ENCODE assay signal across 23 cellular contexts in the genomic region with DNA sequence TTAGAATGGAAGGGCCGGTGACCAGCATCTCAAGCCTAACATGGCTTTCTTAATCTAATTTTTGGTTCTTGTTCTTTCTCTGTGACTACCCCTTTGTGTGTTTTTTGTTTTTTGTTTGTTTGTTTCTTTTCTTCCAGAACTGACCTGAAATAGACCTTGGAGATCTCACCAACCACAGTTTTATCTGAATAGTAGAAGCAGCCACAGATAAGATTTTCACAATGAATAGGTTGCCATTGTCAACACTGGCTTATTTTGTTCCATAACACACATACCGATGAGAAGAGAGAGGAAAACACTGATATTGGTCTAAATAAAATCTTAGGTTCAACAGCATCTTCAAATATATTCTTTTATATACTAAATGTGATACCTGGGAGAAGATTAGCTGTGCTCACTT. TPM values are rescaled to one million over a fixed set of nuclear protein-coding genes. Genes with fewer than 3 reads are reported as not detected.
A peak's percentile ranks its signal among the peaks of the same experiment; 100 is the strongest.
DNase-seq lines count a peak whose midpoint lies in the region; FAIRE-seq and TF ChIP-seq lines count a peak whose summit lies in the region.
"Had no signal": no experiment of that assay in that cellular context is flagged by ENCODE, and none has a peak within 500 bp of the region (broad histone marks: within the 10 kb centered on the region; RNA-seq: fewer than 3 reads in every experiment).

No MANE protein-coding gene starts in this region.

- no peaks in the 10 kb centered on the region for H3K36me3 ChIP-seq in endodermal cell (ENCODE audit: control insufficient read depth, insufficient read depth, low read length)
- H3K36me3 ChIP-seq: BLaER1 had no signal

- peak overlapping the region; percentile 2 for H3K27ac Mint-ChIP-seq in T-helper 1 cell treated with Interleukin-12 subunit alpha and Interleukin-12 subunit beta and Interleukin-4 antibody, amounts not matched to agents 30 μg/mL and 1 μg/mL, for 36 hours
- H3K27ac Mint-ChIP-seq in endodermal cell: peak overlapping the region; percentile 26
- H3K27ac Mint-ChIP-seq: B cell; CD8-positive, alpha-beta T cell had no signal

- peak overlapping the region; percentile 38 for H3K4me3 ChIP-seq in endodermal cell (ENCODE audit: low read length)
- H3K4me3 ChIP-seq: BLaER1, GM23248 had no signal

- no peaks in the 10 kb centered on the region for H3K9me3 Mint-ChIP-seq in T-helper 1 cell treated with Interleukin-12 subunit alpha and Interleukin-12 subunit beta and Interleukin-4 antibody, amounts not matched to agents 30 μg/mL and 1 μg/mL, for 36 hours
- no peaks in the 10 kb centered on the region for H3K9me3 Mint-ChIP-seq in endodermal cell
- H3K9me3 Mint-ChIP-seq: CD4-positive, CD25-positive, alpha-beta regulatory T cell; CD8-positive, alpha-beta T cell had no signal

- no peak overlapping the region for H3K9ac ChIP-seq in endodermal cell (ENCODE audit: extremely low read depth, low read length, poor library complexity, severe bottlenecking)
- H3K9ac ChIP-seq: BLaER1, GM23248 had no signal

- no peak for TF ChIP-seq CTCF in endodermal cell (conservative IDR thresholded peaks at IDR 0.05)

- no peak for DNase-seq in T-helper 1 cell
- no peak for DNase-seq in GM19239 (ENCODE audit: insufficient read length, low spot score)
- no peak for DNase-seq in endodermal cell
- no peak for DNase-seq in NCI-H1694 treated with DMSO at 0.1 percent for 48 hours (lab: John Stamatoyannopoulos, UW)
- DNase-seq in NCI-H2227 (lab: John Stamatoyannopoulos, UW; ENCODE audit: unreplicated experiment): no peak
- DNase-seq: Caco-2; CD4-positive, CD25-positive, alpha-beta regulatory T cell; CD8-positive, alpha-beta T cell; DMS153; DND-41; GM23248; H7; HCEC 1CT had no signal

- H3K27me3 ChIP-seq in endodermal cell (ENCODE audit: control insufficient read depth, insufficient read depth, low read length, poor library complexity, severe bottlenecking): no peaks in the 10 kb centered on the region
- H3K27me3 ChIP-seq: BLaER1 had no signal

- H3K27ac ChIP-seq in endodermal cell (ENCODE audit: low read depth, low read length): no peak overlapping the region
- H3K27ac ChIP-seq: 22Rv1, BLaER1, C4-2B, GM23248 had no signal

- H3K36me3 Mint-ChIP-seq in T-helper 1 cell treated with Interleukin-12 subunit alpha and Interleukin-12 subunit beta and Interleukin-4 antibody, amounts not matched to agents 30 μg/mL and 1 μg/mL, for 36 hours (ENCODE audit: low read depth): no peaks in the 10 kb centered on the region
- H3K36me3 Mint-ChIP-seq in endodermal cell (ENCODE audit: low read depth): no peaks in the 10 kb centered on the region
- H3K36me3 Mint-ChIP-seq: CD4-positive, CD25-positive, alpha-beta regulatory T cell; CD8-positive, alpha-beta T cell had no signal

- peaks cover 21% of the 10 kb centered on the region for H3K4me1 Mint-ChIP-seq in T-helper 1 cell treated with Interleukin-12 subunit alpha and Interleukin-12 subunit beta and Interleukin-4 antibody, amounts not matched to agents 30 μg/mL and 1 μg/mL, for 36 hours (ENCODE audit: low read depth)
- H3K4me1 Mint-ChIP-seq in endodermal cell: peaks cover 63% of the 10 kb centered on the region
- H3K4me1 Mint-ChIP-seq: CD4-positive, CD25-positive, alpha-beta regulatory T cell had no signal

- no peak overlapping the region for H3K4me3 Mint-ChIP-seq in T-helper 1 cell treated with Interleukin-12 subunit alpha and Interleukin-12 subunit beta and Interleukin-4 antibody, amounts not matched to agents 30 μg/mL and 1 μg/mL, for 36 hours
- peak overlapping the region; percentile 4 for H3K4me3 Mint-ChIP-seq in endodermal cell
- H3K4me3 Mint-ChIP-seq: B cell; CD4-positive, CD25-positive, alpha-beta regulatory T cell; CD8-positive, alpha-beta T cell had no signal

- H3K27me3 Mint-ChIP-seq in T-helper 1 cell treated with Interleukin-12 subunit alpha and Interleukin-12 subunit beta and Interleukin-4 antibody, amounts not matched to agents 30 μg/mL and 1 μg/mL, for 36 hours (ENCODE audit: low read depth): peaks cover 4% of the 10 kb centered on the region
- H3K27me3 Mint-ChIP-seq in endodermal cell (ENCODE audit: insufficient read depth): no peaks in the 10 kb centered on the region
- H3K27me3 Mint-ChIP-seq: B cell had no signal

- whole genome bisulfite sequencing in endodermal cell (ENCODE audit: insufficient coverage in 1 of 2, insufficient read length in 1 of 2), 2 experiments: 43 to 55% methylated on average over 1 to 2 of the region's 2 CpGs

- H3K9me3 ChIP-seq in endodermal cell (ENCODE audit: control insufficient read depth, low read length): no peaks in the 10 kb centered on the region
- H3K9me3 ChIP-seq: BLaER1, Caco-2 had no signal

- peak; percentile 76 for FAIRE-seq in GM19239 (lab: Jason Lieb, UNC)
- FAIRE-seq: A204.1, G401.6, GM12891, H1 had no signal

- H3K4me1 ChIP-seq in endodermal cell (ENCODE audit: control insufficient read depth, insufficient read depth, low read length): peaks cover 36% of the 10 kb centered on the region
- H3K4me1 ChIP-seq: BLaER1, Caco-2 had no signal

RNA-seq across cellular contexts. Expression of gene ILDR1, which starts 11.5 kb away (rescaled TPM):
- 1 to 10 TPM; 2.0 to 3.6 TPM for total RNA-seq in endodermal cell
- polyA plus RNA-seq in endodermal cell (2013, experiment 1 of 2): 0.14 TPM
- not detected for polyA plus RNA-seq in endodermal cell (2013, experiment 2 of 2)
- total RNA-seq: CD4-positive, CD25-positive, alpha-beta regulatory T cell; CD8-positive, alpha-beta T cell; GM23248 had no signal
- polyA plus RNA-seq: AG04450, GM23248 had no signal

RNA-seq across cellular contexts. Expression of gene CD86, which starts 44.7 kb away (rescaled TPM):
- total RNA-seq in endodermal cell: not detected
- polyA plus RNA-seq in endodermal cell (2013, experiment 1 of 2): not detected
- not detected for polyA plus RNA-seq in endodermal cell (2013, experiment 2 of 2)
- total RNA-seq: Caco-2; CD4-positive, CD25-positive, alpha-beta regulatory T cell; CD8-positive, alpha-beta T cell; GM23248 had no signal
- polyA plus RNA-seq: AG04450, GM23248 had no signal
